ENCODE assay signal across 1 cellular context in the genomic region with DNA sequence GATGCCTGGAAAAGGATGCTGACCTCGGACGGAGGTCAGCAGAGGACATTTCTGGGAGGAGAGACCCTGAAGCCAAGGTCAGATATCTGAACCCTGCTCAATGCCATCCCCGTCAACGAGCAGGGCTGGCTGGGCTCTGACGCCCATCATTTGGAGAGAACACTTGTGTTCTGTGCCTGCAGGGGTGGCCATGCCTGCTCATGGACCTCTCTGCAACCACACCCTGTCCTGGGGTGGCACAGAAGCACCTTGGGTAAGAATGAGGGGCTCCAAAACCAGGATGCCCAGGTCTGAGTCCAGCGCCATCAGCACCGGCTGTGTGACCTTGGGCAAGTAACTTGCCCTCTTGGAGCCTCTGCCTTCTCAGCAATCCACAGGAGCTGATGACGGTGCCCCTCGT.
TF ChIP-seq lines count a peak whose summit lies in the region.

No MANE protein-coding gene starts in this region.

TF ChIP-seq in HepG2, 621 proteins besides CTCF, POLR2A, EP300 and RAD21:
- TF ChIP-seq THYN1 (CRISPR knock-in tag; IDR thresholded peaks at IDR 0.05; ENCODE audit: borderline replicate concordance, low read depth) (no peak), ARNT2 (CRISPR knock-in tag; IDR thresholded peaks at IDR 0.05; ENCODE audit: low read depth) (no peak), CREB1 (IDR thresholded peaks at IDR 0.05) (0 out of 2 replicates have a peak, but pooled peaks have one; percentile 9), CREB1 (CRISPR knock-in tag; IDR thresholded peaks at IDR 0.05) (no peak), ZNF724P (CRISPR knock-in tag; IDR thresholded peaks at IDR 0.05; ENCODE audit: borderline replicate concordance) (no peak)
